ENCODE assay signal across 1 cellular context in the genomic region with DNA sequence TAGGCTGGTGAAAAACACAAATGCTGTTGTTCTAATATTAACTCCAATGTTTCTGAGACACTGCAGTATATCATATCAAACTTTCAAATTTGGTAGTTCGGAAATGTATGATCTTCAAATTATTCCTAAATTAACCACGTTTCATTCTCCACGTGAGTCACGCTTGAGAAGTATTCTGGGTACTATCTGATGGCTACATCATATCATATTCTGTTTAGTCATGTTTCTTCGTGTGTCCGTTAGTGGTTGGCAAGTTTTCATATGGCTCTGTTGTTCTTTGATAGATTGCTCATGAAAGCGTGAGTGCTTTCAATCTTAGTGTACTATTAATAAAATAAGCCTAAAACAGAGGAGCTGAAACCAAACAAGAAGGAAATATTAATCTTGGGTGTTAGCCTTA.
A peak's percentile ranks its signal among the peaks of the same experiment; 100 is the strongest.
TF ChIP-seq lines count a peak whose summit lies in the region.

No MANE protein-coding gene starts in this region.

TF ChIP-seq in K562, 482 proteins besides CTCF, POLR2A, EP300 and RAD21 (continued from another document and continues in another):
- TF ChIP-seq PCBP2 (IDR thresholded peaks at IDR 0.05; ENCODE audit: low read depth, low read length, poor library complexity, severe bottlenecking) (no peak), NFE2 (IDR thresholded peaks at IDR 0.05; ENCODE audit: low read depth) (peak; percentile 76), ZNF707 (CRISPR knock-in tag; conservative IDR thresholded peaks at IDR 0.05) (no peak), EHMT2 (IDR thresholded peaks at IDR 0.05) (no peak), C11orf30 (IDR thresholded peaks at IDR 0.05; ENCODE audit: low read depth) (peak; percentile 43; the same call in 1 of the 2 replicates), ATF1 (CRISPR knock-in tag; IDR thresholded peaks at IDR 0.05) (no peak), ATF1 (tag; IDR thresholded peaks at IDR 0.05) (0 out of 2 replicates have a peak, but pooled peaks have one; percentile 18), MGA (IDR thresholded peaks at IDR 0.05) (peak; percentile 65), BACH1 (tag; IDR thresholded peaks at IDR 0.05) (0 out of 2 replicates have a peak, but pooled peaks have one; percentile 34), GATAD2B (IDR thresholded peaks at IDR 0.05; ENCODE audit: borderline replicate concordance) (no peak), ARID3A (IDR thresholded peaks at IDR 0.05; ENCODE audit: borderline replicate concordance, low read depth, low read length) (no peak), HINFP (tag; conservative IDR thresholded peaks at IDR 0.05; ENCODE audit: low read depth) (no peak), TBL1XR1 (IDR thresholded peaks at IDR 0.05; ENCODE audit: low read length in 2 of 2) (no peak), BHLHE40 (IDR thresholded peaks at IDR 0.05; ENCODE audit: low read length) (peak; percentile 71), CHD4 (IDR thresholded peaks at IDR 0.05; ENCODE audit: insufficient read depth, insufficient replicate concordance, low read depth, low read length, poor library complexity, severe bottlenecking) (no peak), HNRNPH1 (optimal IDR thresholded peaks at IDR 0.05; ENCODE audit: low read depth, low read length) (no peak), ZNF695 (CRISPR knock-in tag; IDR thresholded peaks at IDR 0.05) (no peak), FOXK2 (conservative IDR thresholded peaks at IDR 0.05 in 1 of 2, IDR thresholded peaks at IDR 0.05 in 1 of 2; ENCODE audit: low read depth in 2 of 2) (no peak), KLF1 (tag; IDR thresholded peaks at IDR 0.05) (no peak), MAFK (IDR thresholded peaks at IDR 0.05; ENCODE audit: low read length) (peak; percentile 20; the same call in 1 of the 2 replicates), TSHZ1 (CRISPR knock-in tag; IDR thresholded peaks at IDR 0.05) (no peak), LEF1 (IDR thresholded peaks at IDR 0.05) (no peak), CHD2 (IDR thresholded peaks at IDR 0.05; ENCODE audit: low read depth, low read length) (no peak), TEAD4 (IDR thresholded peaks at IDR 0.05; ENCODE audit: low read length) (no peak), TEAD4 (CRISPR knock-in tag; IDR thresholded peaks at IDR 0.05; ENCODE audit: borderline replicate concordance) (no peak)
- TF ChIP-seq, protein P1, sequence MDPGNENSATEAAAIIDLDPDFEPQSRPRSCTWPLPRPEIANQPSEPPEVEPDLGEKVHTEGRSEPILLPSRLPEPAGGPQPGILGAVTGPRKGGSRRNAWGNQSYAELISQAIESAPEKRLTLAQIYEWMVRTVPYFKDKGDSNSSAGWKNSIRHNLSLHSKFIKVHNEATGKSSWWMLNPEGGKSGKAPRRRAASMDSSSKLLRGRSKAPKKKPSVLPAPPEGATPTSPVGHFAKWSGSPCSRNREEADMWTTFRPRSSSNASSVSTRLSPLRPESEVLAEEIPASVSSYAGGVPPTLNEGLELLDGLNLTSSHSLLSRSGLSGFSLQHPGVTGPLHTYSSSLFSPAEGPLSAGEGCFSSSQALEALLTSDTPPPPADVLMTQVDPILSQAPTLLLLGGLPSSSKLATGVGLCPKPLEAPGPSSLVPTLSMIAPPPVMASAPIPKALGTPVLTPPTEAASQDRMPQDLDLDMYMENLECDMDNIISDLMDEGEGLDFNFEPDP (CRISPR knock-in tag; IDR thresholded peaks at IDR 0.05): no peak
- TF ChIP-seq, protein P2, sequence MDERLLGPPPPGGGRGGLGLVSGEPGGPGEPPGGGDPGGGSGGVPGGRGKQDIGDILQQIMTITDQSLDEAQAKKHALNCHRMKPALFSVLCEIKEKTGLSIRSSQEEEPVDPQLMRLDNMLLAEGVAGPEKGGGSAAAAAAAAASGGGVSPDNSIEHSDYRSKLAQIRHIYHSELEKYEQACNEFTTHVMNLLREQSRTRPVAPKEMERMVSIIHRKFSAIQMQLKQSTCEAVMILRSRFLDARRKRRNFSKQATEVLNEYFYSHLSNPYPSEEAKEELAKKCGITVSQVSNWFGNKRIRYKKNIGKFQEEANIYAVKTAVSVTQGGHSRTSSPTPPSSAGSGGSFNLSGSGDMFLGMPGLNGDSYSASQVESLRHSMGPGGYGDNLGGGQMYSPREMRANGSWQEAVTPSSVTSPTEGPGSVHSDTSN (CRISPR knock-in tag; IDR thresholded peaks at IDR 0.05; ENCODE audit: low read depth): no peak
- TF ChIP-seq, protein P2 (tag; conservative IDR thresholded peaks at IDR 0.05; ENCODE audit: low read depth): no peak
- TF ChIP-seq, protein P3, sequence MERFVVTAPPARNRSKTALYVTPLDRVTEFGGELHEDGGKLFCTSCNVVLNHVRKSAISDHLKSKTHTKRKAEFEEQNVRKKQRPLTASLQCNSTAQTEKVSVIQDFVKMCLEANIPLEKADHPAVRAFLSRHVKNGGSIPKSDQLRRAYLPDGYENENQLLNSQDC (CRISPR knock-in tag; IDR thresholded peaks at IDR 0.05): no peak
- TF ChIP-seq, protein P4, sequence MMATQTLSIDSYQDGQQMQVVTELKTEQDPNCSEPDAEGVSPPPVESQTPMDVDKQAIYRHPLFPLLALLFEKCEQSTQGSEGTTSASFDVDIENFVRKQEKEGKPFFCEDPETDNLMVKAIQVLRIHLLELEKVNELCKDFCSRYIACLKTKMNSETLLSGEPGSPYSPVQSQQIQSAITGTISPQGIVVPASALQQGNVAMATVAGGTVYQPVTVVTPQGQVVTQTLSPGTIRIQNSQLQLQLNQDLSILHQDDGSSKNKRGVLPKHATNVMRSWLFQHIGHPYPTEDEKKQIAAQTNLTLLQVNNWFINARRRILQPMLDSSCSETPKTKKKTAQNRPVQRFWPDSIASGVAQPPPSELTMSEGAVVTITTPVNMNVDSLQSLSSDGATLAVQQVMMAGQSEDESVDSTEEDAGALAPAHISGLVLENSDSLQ (IDR thresholded peaks at IDR 0.05): no peak
